Comparison of ENCODE assay signal across 13 cellular contexts in the genomic region with DNA sequence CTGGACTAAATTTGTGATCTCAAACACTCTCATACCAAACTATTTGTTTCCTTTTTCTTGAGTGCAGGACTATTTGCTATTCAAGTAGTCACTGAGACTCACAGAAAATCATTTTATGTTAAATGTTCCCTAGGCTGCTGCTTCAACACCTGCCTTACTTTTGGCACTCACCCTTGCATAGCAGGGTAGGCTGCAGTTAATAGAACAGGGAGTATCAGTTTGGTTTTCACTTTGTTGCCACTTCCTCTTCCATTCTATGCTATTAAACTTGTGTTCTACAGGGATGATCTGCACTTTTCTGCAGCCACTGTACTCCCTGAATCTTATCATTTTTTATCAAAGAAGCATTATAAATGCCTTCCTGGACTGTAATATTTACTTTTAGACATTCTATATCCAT.
A peak's percentile ranks its signal among the peaks of the same experiment; 100 is the strongest.
DNase-seq lines count a peak whose midpoint lies in the region; ATAC-seq lines count a peak whose summit lies in the region.
"Had no signal": no experiment of that assay in that cellular context is flagged by ENCODE, and none has a peak within 500 bp of the region (broad histone marks: within the 10 kb centered on the region; RNA-seq: fewer than 3 reads in every experiment).

No MANE protein-coding gene starts in this region.

- no peaks in the 10 kb centered on the region for H3K36me3 Mint-ChIP-seq in CD8-positive, alpha-beta memory T cell
- H3K36me3 Mint-ChIP-seq: activated naive CD8-positive, alpha-beta T cell treated with anti-CD3 and anti-CD28 coated beads for 36 hours had no signal

- ATAC-seq in GM18858 (IDR thresholded peaks at IDR 0.05; ENCODE audit: unreplicated experiment) = peak; percentile 100
- ATAC-seq in GM21381 (IDR thresholded peaks at IDR 0.05; ENCODE audit: unreplicated experiment) = peak; percentile 100
- ATAC-seq in HG03025 (IDR thresholded peaks at IDR 0.05; ENCODE audit: low FRiP score, unreplicated experiment) = peak; percentile 100

- POLR2A ChIA-PET in CD8-positive, alpha-beta memory T cell (lab: Charles Lee) = no interaction called here

- H3K9me3 ChIP-seq in CD8-positive, alpha-beta memory T cell (ENCODE audit: low read length) = no peaks in the 10 kb centered on the region
- H3K9me3 ChIP-seq: prostate gland, SK-N-SH, transverse colon had no signal

- H3K36me3 ChIP-seq in CD8-positive, alpha-beta memory T cell (ENCODE audit: insufficient read depth, low read length) = no peaks in the 10 kb centered on the region
- H3K36me3 ChIP-seq: prostate gland, transverse colon had no signal

- H3K4me3 Mint-ChIP-seq in CD8-positive, alpha-beta memory T cell = no peak overlapping the region
- H3K4me3 Mint-ChIP-seq: activated naive CD8-positive, alpha-beta T cell treated with anti-CD3 and anti-CD28 coated beads for 36 hours had no signal

- H3K9me3 Mint-ChIP-seq in CD8-positive, alpha-beta memory T cell = peaks cover 0 to 19% (median 0%) of the 10 kb centered on the region in 5 donors

- H3K27ac ChIP-seq in CD8-positive, alpha-beta memory T cell (ENCODE audit: low read depth, low read length) = no peak overlapping the region
- H3K27ac ChIP-seq: prostate gland, transverse colon had no signal

- no peak overlapping the region for H3K27ac Mint-ChIP-seq in CD8-positive, alpha-beta memory T cell
- H3K27ac Mint-ChIP-seq: activated naive CD8-positive, alpha-beta T cell treated with anti-CD3 and anti-CD28 coated beads for 36 hours had no signal

- H3K4me1 Mint-ChIP-seq in CD8-positive, alpha-beta memory T cell = no peaks in the 10 kb centered on the region
- H3K4me1 Mint-ChIP-seq: activated naive CD8-positive, alpha-beta T cell treated with anti-CD3 and anti-CD28 coated beads for 36 hours had no signal

- no peak overlapping the region for H3K4me3 ChIP-seq in CD8-positive, alpha-beta memory T cell (ENCODE audit: low read length)
- H3K4me3 ChIP-seq: prostate gland, transverse colon had no signal

- CTCF ChIA-PET in CD8-positive, alpha-beta memory T cell (lab: Charles Lee) = no interaction called here

- DNase-seq in MV-4-11 (lab: John Stamatoyannopoulos, UW) (peak; percentile 37), hepatic stellate cell (ENCODE audit: low spot score) (no peak), NCI-H2227 (lab: John Stamatoyannopoulos, UW; ENCODE audit: unreplicated experiment) (no peak), activated T-cell treated with anti-CD3 and anti-CD28 coated beads for 4 hours (no peak)
- DNase-seq in CD8-positive, alpha-beta memory T cell = no peak
- DNase-seq: activated CD4-positive, alpha-beta T cell treated with anti-CD3 and anti-CD28 coated beads, Interleukin-2, amount 50 U/mL, for 1 hour; activated naive CD8-positive, alpha-beta T cell treated with anti-CD3 and anti-CD28 coated beads for 36 hours; SK-N-SH; transverse colon had no signal

- H3K4me1 ChIP-seq in CD8-positive, alpha-beta memory T cell (ENCODE audit: insufficient read depth, low read length) = no peaks in the 10 kb centered on the region
- H3K4me1 ChIP-seq: prostate gland, transverse colon had no signal

- H3K27me3 Mint-ChIP-seq in CD8-positive, alpha-beta memory T cell = no peaks in the 10 kb centered on the region
- H3K27me3 Mint-ChIP-seq: activated naive CD8-positive, alpha-beta T cell treated with anti-CD3 and anti-CD28 coated beads for 36 hours had no signal

- H3K27me3 ChIP-seq in CD8-positive, alpha-beta memory T cell (ENCODE audit: insufficient read depth, low read length, poor library complexity, severe bottlenecking) = no peaks in the 10 kb centered on the region
- H3K27me3 ChIP-seq: transverse colon had no signal
